17 cellular contexts compared by ENCODE assay signal in genomic region chr12:102879-103168, GRCh38. TPM values are rescaled to one million over a fixed set of nuclear protein-coding genes. Genes with fewer than 3 reads are reported as not detected.
DNase-seq lines count a peak whose midpoint lies in the region; ATAC-seq and TF ChIP-seq lines count a peak whose summit lies in the region.
"Had no signal": no experiment of that assay in that cellular context is flagged by ENCODE, and none has a peak within 500 bp of the region (broad histone marks: within the 10 kb centered on the region; RNA-seq: fewer than 3 reads in every experiment).

No MANE protein-coding gene starts in this region.

- intact Hi-C loops in natural killer cell (cut with micrococcal nuclease) (no loop called here), upper lobe of right lung (cut with DNase I) (no loop called here)

- no peaks in the 10 kb centered on the region for H3K9me3 Mint-ChIP-seq in natural killer cell treated with Interleukin-12 subunit alpha and Interleukin-12 subunit beta and Interleukin-15 and Interleukin-18, amount 100 ng/mL, for 72 hours
- H3K9me3 Mint-ChIP-seq in natural killer cell (no peaks in the 10 kb centered on the region), brain (peaks cover 0 to 2% (median 0%) of the 10 kb centered on the region in 5 experiments)

- no peaks in the 10 kb centered on the region for H3K4me1 ChIP-seq in upper lobe of right lung
- H3K4me1 ChIP-seq in BE2C = no peaks in the 10 kb centered on the region

- H3K4me3 ChIP-seq in upper lobe of right lung (no peak overlapping the region), BE2C (ENCODE audit: low read depth, low read length) (no peak overlapping the region)
- H3K4me3 ChIP-seq: BLaER1 treated with 17β-estradiol and CSF1 and Interleukin-3, amounts not matched to agents 10 nM and 100 nM; PC-9; SK-N-MC had no signal

- H3K4me1 Mint-ChIP-seq in natural killer cell treated with Interleukin-12 subunit alpha and Interleukin-12 subunit beta and Interleukin-15 and Interleukin-18, amount 100 ng/mL, for 72 hours (ENCODE audit: low read depth in 2 of 2) = peaks cover 0 to 4% of the 10 kb centered on the region in 2 donors
- H3K4me1 Mint-ChIP-seq in natural killer cell (no peaks in the 10 kb centered on the region), brain (peaks cover 75% of the 10 kb centered on the region)

- H3K27ac ChIP-seq in upper lobe of right lung = no peak overlapping the region
- H3K27ac ChIP-seq: PC-9, SK-N-MC had no signal

- H3K36me3 ChIP-seq in upper lobe of right lung (no peaks in the 10 kb centered on the region), BE2C (no peaks in the 10 kb centered on the region)
- H3K36me3 ChIP-seq: BLaER1 treated with 17β-estradiol and CSF1 and Interleukin-3, amounts not matched to agents 10 nM and 100 nM had no signal

- H3K27ac Mint-ChIP-seq in natural killer cell treated with Interleukin-12 subunit alpha and Interleukin-12 subunit beta and Interleukin-15 and Interleukin-18, amount 100 ng/mL, for 72 hours = no peak overlapping the region
- no peak overlapping the region for H3K27ac Mint-ChIP-seq in natural killer cell
- H3K27ac Mint-ChIP-seq in brain = peak overlapping the region in 3 of 5 experiments; percentile 54 to 87 (median 85)

- H3K4me3 Mint-ChIP-seq in natural killer cell treated with Interleukin-12 subunit alpha and Interleukin-12 subunit beta and Interleukin-15 and Interleukin-18, amount 100 ng/mL, for 72 hours = no peak overlapping the region
- H3K4me3 Mint-ChIP-seq in natural killer cell (no peak overlapping the region), brain (peak overlapping the region in 2 of 5 experiments; percentile 31 to 35)

- no peaks in the 10 kb centered on the region for H3K36me3 Mint-ChIP-seq in natural killer cell treated with Interleukin-12 subunit alpha and Interleukin-12 subunit beta and Interleukin-15 and Interleukin-18, amount 100 ng/mL, for 72 hours
- no peaks in the 10 kb centered on the region for H3K36me3 Mint-ChIP-seq in natural killer cell
- H3K36me3 Mint-ChIP-seq in brain = no peaks in the 10 kb centered on the region

- H3K9me3 ChIP-seq in upper lobe of right lung = no peaks in the 10 kb centered on the region
- H3K9me3 ChIP-seq in BE2C = no peaks in the 10 kb centered on the region

- H3K27me3 Mint-ChIP-seq in natural killer cell treated with Interleukin-12 subunit alpha and Interleukin-12 subunit beta and Interleukin-15 and Interleukin-18, amount 100 ng/mL, for 72 hours = peaks cover 18 to 21% of the 10 kb centered on the region in 2 donors
- H3K27me3 Mint-ChIP-seq in natural killer cell (ENCODE audit: low read depth in 2 of 2) (peaks cover 17 to 19% of the 10 kb centered on the region in 2 donors), brain (peaks cover 3% of the 10 kb centered on the region)

- peak; percentile 26 for DNase-seq in natural killer cell treated with Interleukin-12 subunit alpha and Interleukin-12 subunit beta and Interleukin-15 and Interleukin-18, amount 100 ng/mL, for 72 hours (ENCODE audit: low spot score)
- DNase-seq in natural killer cell (no peak), iPS-NIHi7 (ENCODE audit: extremely low spot score) (peak; percentile 23), upper lobe of right lung (peak; percentile 34), BE2C (no peak), T1000 (lab: John Stamatoyannopoulos, UW) (no peak)
- DNase-seq: 8988T, DMS 273 treated with DMSO at 0.1 percent for 48 hours, HCEC 1CT, NCI-H1048, PC-9 had no signal

- TF ChIP-seq CTCF in natural killer cell (IDR thresholded peaks at IDR 0.05) (no peak), brain (conservative IDR thresholded peaks at IDR 0.05) (no peak), upper lobe of right lung (IDR thresholded peaks at IDR 0.05) (no peak), BE2C (IDR thresholded peaks at IDR 0.05; ENCODE audit: low read depth, low read length) (no peak)

- H3K27me3 ChIP-seq in upper lobe of right lung (peaks cover 26% of the 10 kb centered on the region), BE2C (no peaks in the 10 kb centered on the region)
- H3K27me3 ChIP-seq: BLaER1 treated with 17β-estradiol and CSF1 and Interleukin-3, amounts not matched to agents 10 nM and 100 nM had no signal

- ATAC-seq in natural killer cell treated with Interleukin-12 subunit alpha and Interleukin-12 subunit beta and Interleukin-15 and Interleukin-18, amount 100 ng/mL, for 72 hours = no peak
- ATAC-seq in natural killer cell = no peak
- ATAC-seq in upper lobe of right lung = no peak
- no peak for ATAC-seq in HG03280 (IDR thresholded peaks at IDR 0.05; ENCODE audit: unreplicated experiment)

RNA-seq across cellular contexts. Expression of gene IQSEC3, which starts 36.3 kb away (rescaled TPM):
- 1 to 10 TPM in 1 of 2 donors, under 1 TPM in 1; 0.22 to 1.1 TPM for total RNA-seq in natural killer cell treated with Interleukin-12 subunit alpha and Interleukin-12 subunit beta and Interleukin-15 and Interleukin-18, amount 100 ng/mL, for 72 hours
- total RNA-seq in natural killer cell = 1 to 10 TPM; 4.4 to 7.1 (median 5.3) TPM
- polyA plus RNA-seq in brain (ENCODE audit: insufficient read depth, low read depth, low replicate concordance) = 38.6 TPM
- 4.6 TPM for total RNA-seq in upper lobe of right lung
- polyA plus RNA-seq in BE2C (2012; ENCODE audit: insufficient read depth, insufficient read length, low read depth) = 1.9 TPM
- total RNA-seq: MCF 10A, NCI-H460, PC-9 had no signal

Comparison
In these comparisons a context has a peak if more than half of its experiments do, and no peak if none do; other contexts are left out.
1. DNase-seq: peak in natural killer cell treated with Interleukin-12 subunit alpha and Interleukin-12 subunit beta and Interleukin-15 and Interleukin-18, amount 100 ng/mL, for 72 hours (single experiment), iPS-NIHi7 (single experiment) and upper lobe of right lung (single experiment); none in natural killer cell (single experiment), BE2C (single experiment) and T1000 (single experiment).
2. H3K27ac Mint-ChIP-seq: peak in brain (3 of 5); none in natural killer cell treated with Interleukin-12 subunit alpha and Interleukin-12 subunit beta and Interleukin-15 and Interleukin-18, amount 100 ng/mL, for 72 hours (0 of 2) and natural killer cell (0 of 2).